Comparison of ENCODE assay signal across 1 cellular context in genomic region chr19:42255766-42256750, GRCh38.
A peak's percentile ranks its signal among the peaks of the same experiment; 100 is the strongest.
TF ChIP-seq lines count a peak whose summit lies in the region.

No MANE protein-coding gene starts in this region.

TF ChIP-seq in HepG2, 621 proteins besides CTCF, POLR2A, EP300 and RAD21 (continues in another document):
- TF ChIP-seq ZNF18 (CRISPR knock-in tag; IDR thresholded peaks at IDR 0.05; ENCODE audit: insufficient replicate concordance) (no peak), ATF1 (CRISPR knock-in tag; IDR thresholded peaks at IDR 0.05) (0 out of 2 replicates have a peak, but pooled peaks have one; percentile 17), ZNF766 (CRISPR knock-in tag; IDR thresholded peaks at IDR 0.05; ENCODE audit: borderline replicate concordance) (no peak), ZNF138 (CRISPR knock-in tag; IDR thresholded peaks at IDR 0.05; ENCODE audit: low read depth) (no peak), SAP130 (CRISPR knock-in tag; IDR thresholded peaks at IDR 0.05; ENCODE audit: low read depth) (peak; percentile 16; the same call in 1 of the 2 replicates), PRDM10 (CRISPR knock-in tag; IDR thresholded peaks at IDR 0.05; ENCODE audit: low read depth) (no peak), GATAD1 (CRISPR knock-in tag; IDR thresholded peaks at IDR 0.05) (0 out of 2 replicates have a peak, but pooled peaks have one; percentile 20), ZNF230 (CRISPR knock-in tag; IDR thresholded peaks at IDR 0.05) (no peak), ZNF224 (CRISPR knock-in tag; IDR thresholded peaks at IDR 0.05) (no peak), HDAC2 (CRISPR knock-in tag; IDR thresholded peaks at IDR 0.05) (0 out of 2 replicates have a peak, but pooled peaks have one; percentile 18), ZNF629 (CRISPR knock-in tag; conservative IDR thresholded peaks at IDR 0.05) (no peak), ARID4A (CRISPR knock-in tag; IDR thresholded peaks at IDR 0.05; ENCODE audit: borderline replicate concordance) (peak; percentile 20; the same call in 1 of the 2 replicates), MXD1 (CRISPR knock-in tag; IDR thresholded peaks at IDR 0.05) (no peak), E2F1 (CRISPR knock-in tag; IDR thresholded peaks at IDR 0.05) (no peak), MTA1 (CRISPR knock-in tag; IDR thresholded peaks at IDR 0.05; ENCODE audit: borderline replicate concordance) (0 out of 2 replicates have a peak, but pooled peaks have one; percentile 27), ZNF704 (CRISPR knock-in tag; IDR thresholded peaks at IDR 0.05; ENCODE audit: borderline replicate concordance) (no peak), PHF8 (CRISPR knock-in tag; IDR thresholded peaks at IDR 0.05) (no peak), MAZ (IDR thresholded peaks at IDR 0.05; ENCODE audit: borderline replicate concordance, low read depth, low read length) (no peak), MAZ (CRISPR knock-in tag; IDR thresholded peaks at IDR 0.05; ENCODE audit: low read depth) (no peak), ZNF773 (CRISPR knock-in tag; IDR thresholded peaks at IDR 0.05; ENCODE audit: borderline replicate concordance) (no peak), NFE2L1 (CRISPR knock-in tag; IDR thresholded peaks at IDR 0.05; ENCODE audit: borderline replicate concordance) (no peak), ETV5 (CRISPR knock-in tag; IDR thresholded peaks at IDR 0.05; ENCODE audit: borderline replicate concordance) (0 out of 2 replicates have a peak, but pooled peaks have one; percentile 32), POLR2G (IDR thresholded peaks at IDR 0.05; ENCODE audit: low read depth, low read length) (0 out of 2 replicates have a peak, but pooled peaks have one; percentile 3), KLF12 (CRISPR knock-in tag; IDR thresholded peaks at IDR 0.05; ENCODE audit: borderline replicate concordance) (0 out of 2 replicates have a peak, but pooled peaks have one; percentile 14), NKX3-1 (CRISPR knock-in tag; IDR thresholded peaks at IDR 0.05) (no peak), GLI4 (CRISPR knock-in tag; IDR thresholded peaks at IDR 0.05; ENCODE audit: borderline replicate concordance) (no peak), KDM2A (CRISPR knock-in tag; IDR thresholded peaks at IDR 0.05; ENCODE audit: borderline replicate concordance, low read depth) (peak; percentile 49; the same call in 1 of the 2 replicates), ZFX (CRISPR knock-in tag; IDR thresholded peaks at IDR 0.05; ENCODE audit: low read depth) (0 out of 2 replicates have a peak, but pooled peaks have one; percentile 34), SP1 (IDR thresholded peaks at IDR 0.05) (no peak), SP1 (CRISPR knock-in tag; IDR thresholded peaks at IDR 0.05) (no peak), ARNT2 (CRISPR knock-in tag; IDR thresholded peaks at IDR 0.05; ENCODE audit: low read depth) (no peak), ZBTB1 (CRISPR knock-in tag; IDR thresholded peaks at IDR 0.05; ENCODE audit: borderline replicate concordance) (no peak), ZBTB7B (CRISPR knock-in tag; IDR thresholded peaks at IDR 0.05) (peak; percentile 78), GABPB1 (CRISPR knock-in tag; IDR thresholded peaks at IDR 0.05) (peak; percentile 34; the same call in 1 of the 2 replicates), ZSCAN20 (CRISPR knock-in tag; IDR thresholded peaks at IDR 0.05; ENCODE audit: borderline replicate concordance) (0 out of 2 replicates have a peak, but pooled peaks have one; percentile 29)
- TF ChIP-seq, protein P1, sequence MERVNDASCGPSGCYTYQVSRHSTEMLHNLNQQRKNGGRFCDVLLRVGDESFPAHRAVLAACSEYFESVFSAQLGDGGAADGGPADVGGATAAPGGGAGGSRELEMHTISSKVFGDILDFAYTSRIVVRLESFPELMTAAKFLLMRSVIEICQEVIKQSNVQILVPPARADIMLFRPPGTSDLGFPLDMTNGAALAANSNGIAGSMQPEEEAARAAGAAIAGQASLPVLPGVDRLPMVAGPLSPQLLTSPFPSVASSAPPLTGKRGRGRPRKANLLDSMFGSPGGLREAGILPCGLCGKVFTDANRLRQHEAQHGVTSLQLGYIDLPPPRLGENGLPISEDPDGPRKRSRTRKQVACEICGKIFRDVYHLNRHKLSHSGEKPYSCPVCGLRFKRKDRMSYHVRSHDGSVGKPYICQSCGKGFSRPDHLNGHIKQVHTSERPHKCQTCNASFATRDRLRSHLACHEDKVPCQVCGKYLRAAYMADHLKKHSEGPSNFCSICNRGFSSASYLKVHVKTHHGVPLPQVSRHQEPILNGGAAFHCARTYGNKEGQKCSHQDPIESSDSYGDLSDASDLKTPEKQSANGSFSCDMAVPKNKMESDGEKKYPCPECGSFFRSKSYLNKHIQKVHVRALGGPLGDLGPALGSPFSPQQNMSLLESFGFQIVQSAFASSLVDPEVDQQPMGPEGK (CRISPR knock-in tag; IDR thresholded peaks at IDR 0.05), result peak; percentile 72
- TF ChIP-seq, protein P2, sequence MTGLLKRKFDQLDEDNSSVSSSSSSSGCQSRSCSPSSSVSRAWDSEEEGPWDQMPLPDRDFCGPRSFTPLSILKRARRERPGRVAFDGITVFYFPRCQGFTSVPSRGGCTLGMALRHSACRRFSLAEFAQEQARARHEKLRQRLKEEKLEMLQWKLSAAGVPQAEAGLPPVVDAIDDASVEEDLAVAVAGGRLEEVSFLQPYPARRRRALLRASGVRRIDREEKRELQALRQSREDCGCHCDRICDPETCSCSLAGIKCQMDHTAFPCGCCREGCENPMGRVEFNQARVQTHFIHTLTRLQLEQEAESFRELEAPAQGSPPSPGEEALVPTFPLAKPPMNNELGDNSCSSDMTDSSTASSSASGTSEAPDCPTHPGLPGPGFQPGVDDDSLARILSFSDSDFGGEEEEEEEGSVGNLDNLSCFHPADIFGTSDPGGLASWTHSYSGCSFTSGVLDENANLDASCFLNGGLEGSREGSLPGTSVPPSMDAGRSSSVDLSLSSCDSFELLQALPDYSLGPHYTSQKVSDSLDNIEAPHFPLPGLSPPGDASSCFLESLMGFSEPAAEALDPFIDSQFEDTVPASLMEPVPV (CRISPR knock-in tag; IDR thresholded peaks at IDR 0.05), result no peak
- TF ChIP-seq, protein P3, sequence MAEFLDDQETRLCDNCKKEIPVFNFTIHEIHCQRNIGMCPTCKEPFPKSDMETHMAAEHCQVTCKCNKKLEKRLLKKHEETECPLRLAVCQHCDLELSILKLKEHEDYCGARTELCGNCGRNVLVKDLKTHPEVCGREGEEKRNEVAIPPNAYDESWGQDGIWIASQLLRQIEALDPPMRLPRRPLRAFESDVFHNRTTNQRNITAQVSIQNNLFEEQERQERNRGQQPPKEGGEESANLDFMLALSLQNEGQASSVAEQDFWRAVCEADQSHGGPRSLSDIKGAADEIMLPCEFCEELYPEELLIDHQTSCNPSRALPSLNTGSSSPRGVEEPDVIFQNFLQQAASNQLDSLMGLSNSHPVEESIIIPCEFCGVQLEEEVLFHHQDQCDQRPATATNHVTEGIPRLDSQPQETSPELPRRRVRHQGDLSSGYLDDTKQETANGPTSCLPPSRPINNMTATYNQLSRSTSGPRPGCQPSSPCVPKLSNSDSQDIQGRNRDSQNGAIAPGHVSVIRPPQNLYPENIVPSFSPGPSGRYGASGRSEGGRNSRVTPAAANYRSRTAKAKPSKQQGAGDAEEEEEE (CRISPR knock-in tag; IDR thresholded peaks at IDR 0.05; ENCODE audit: borderline replicate concordance), result no peak
